Comparison of ENCODE assay signal across 1 cellular context in genomic region chr7:7653568-7654187, GRCh38.
TF ChIP-seq lines count a peak whose summit lies in the region.

No MANE protein-coding gene starts in this region.

TF ChIP-seq in SK-N-SH, 30 proteins besides CTCF, POLR2A, EP300 and RAD21 (continued from another document):
- TF ChIP-seq REST (IDR thresholded peaks at IDR 0.05; ENCODE audit: low read depth, low read length) = no peak
- no peak for TF ChIP-seq RCOR1 (IDR thresholded peaks at IDR 0.05; ENCODE audit: low read length)
- no peak for TF ChIP-seq TEAD4 (IDR thresholded peaks at IDR 0.05; ENCODE audit: borderline replicate concordance, insufficient read depth)
- no peak for TF ChIP-seq RXRA (IDR thresholded peaks at IDR 0.05; ENCODE audit: borderline replicate concordance, low read depth)
- no peak for TF ChIP-seq TAF1 (IDR thresholded peaks at IDR 0.05; ENCODE audit: borderline replicate concordance, low read depth, low read length)
- no peak for TF ChIP-seq TCF12 (IDR thresholded peaks at IDR 0.05)
- TF ChIP-seq FOSL2 (IDR thresholded peaks at IDR 0.05; ENCODE audit: borderline replicate concordance, low read depth) = no peak
